1 cellular context compared by ENCODE assay signal in genomic region chr20:4720121-4720976, GRCh38.
TF ChIP-seq lines count a peak whose summit lies in the region.

No MANE protein-coding gene starts in this region.

TF ChIP-seq in HepG2, 621 proteins besides CTCF, POLR2A, EP300 and RAD21 (continued from another document and continues in another):
- TF ChIP-seq RERE (CRISPR knock-in tag; IDR thresholded peaks at IDR 0.05; ENCODE audit: low read depth) (0 out of 2 replicates have a peak, but pooled peaks have one; percentile 0), KLF11 (CRISPR knock-in tag; IDR thresholded peaks at IDR 0.05) (peak; percentile 69; the same call in 1 of the 2 replicates), GABPB1 (CRISPR knock-in tag; IDR thresholded peaks at IDR 0.05) (peak; percentile 21; the same call in 1 of the 2 replicates), ZNF574 (CRISPR knock-in tag; IDR thresholded peaks at IDR 0.05) (peak; percentile 39), HCFC1 (IDR thresholded peaks at IDR 0.05; ENCODE audit: low read depth, low read length) (no peak), ZNF17 (CRISPR knock-in tag; IDR thresholded peaks at IDR 0.05) (0 out of 2 replicates have a peak, but pooled peaks have one; percentile 82), ZNF225 (CRISPR knock-in tag; IDR thresholded peaks at IDR 0.05) (no peak; the same call in 1 of the 2 replicates), ZMYM2 (CRISPR knock-in tag; IDR thresholded peaks at IDR 0.05) (no peak), POGZ (CRISPR knock-in tag; IDR thresholded peaks at IDR 0.05) (no peak; the same call in 1 of the 2 replicates), ESRRA (CRISPR knock-in tag; IDR thresholded peaks at IDR 0.05; ENCODE audit: low read depth) (peak; percentile 61; the same call in 1 of the 2 replicates), KDM6A (CRISPR knock-in tag; IDR thresholded peaks at IDR 0.05; ENCODE audit: low read depth) (peak; percentile 47), ZNF776 (CRISPR knock-in tag; IDR thresholded peaks at IDR 0.05) (no peak), MIER2 (CRISPR knock-in tag; IDR thresholded peaks at IDR 0.05) (no peak; the same call in 1 of the 2 replicates), ZNF644 (CRISPR knock-in tag; IDR thresholded peaks at IDR 0.05; ENCODE audit: low read depth) (peak; percentile 55; the same call in 1 of the 2 replicates), NCOA5 (CRISPR knock-in tag; IDR thresholded peaks at IDR 0.05) (no peak), ZNF562 (CRISPR knock-in tag; IDR thresholded peaks at IDR 0.05; ENCODE audit: borderline replicate concordance) (no peak), SNRNP70 (IDR thresholded peaks at IDR 0.05; ENCODE audit: low read depth, low read length) (no peak), ZNF577 (CRISPR knock-in tag; IDR thresholded peaks at IDR 0.05; ENCODE audit: borderline replicate concordance, low read depth) (no peak), FOSL1 (CRISPR knock-in tag; IDR thresholded peaks at IDR 0.05; ENCODE audit: borderline replicate concordance) (no peak), SMAD3 (CRISPR knock-in tag; IDR thresholded peaks at IDR 0.05) (peak; percentile 51; the same call in 1 of the 2 replicates), FOXP1 (IDR thresholded peaks at IDR 0.05) (peak; percentile 61; the same call in 1 of the 2 replicates), FOXP1 (CRISPR knock-in tag; IDR thresholded peaks at IDR 0.05) (peak; percentile 91), ARID2 (CRISPR knock-in tag; IDR thresholded peaks at IDR 0.05; ENCODE audit: borderline replicate concordance) (no peak), ELF4 (CRISPR knock-in tag; IDR thresholded peaks at IDR 0.05; ENCODE audit: borderline replicate concordance) (0 out of 2 replicates have a peak, but pooled peaks have one; percentile 47), JUND (CRISPR knock-in tag; IDR thresholded peaks at IDR 0.05) (no peak), ZNF10 (CRISPR knock-in tag; IDR thresholded peaks at IDR 0.05; ENCODE audit: borderline replicate concordance, low read depth) (no peak), ZNF441 (CRISPR knock-in tag; IDR thresholded peaks at IDR 0.05; ENCODE audit: borderline replicate concordance) (no peak), RFX3 (CRISPR knock-in tag; IDR thresholded peaks at IDR 0.05) (no peak), THAP11 (CRISPR knock-in tag; IDR thresholded peaks at IDR 0.05) (0 out of 2 replicates have a peak, but pooled peaks have one; percentile 27), E2F5 (CRISPR knock-in tag; conservative IDR thresholded peaks at IDR 0.05) (no peak), PCBP1 (IDR thresholded peaks at IDR 0.05; ENCODE audit: borderline replicate concordance, low read depth, low read length) (no peak), ATF1 (CRISPR knock-in tag; IDR thresholded peaks at IDR 0.05) (peak; percentile 36; the same call in 1 of the 2 replicates), DMTF1 (CRISPR knock-in tag; IDR thresholded peaks at IDR 0.05) (no peak), FOXA3 (CRISPR knock-in tag; IDR thresholded peaks at IDR 0.05) (peak; percentile 92), SRSF4 (IDR thresholded peaks at IDR 0.05; ENCODE audit: low read depth, low read length, poor library complexity, severe bottlenecking) (no peak), TP53 (CRISPR knock-in tag; conservative IDR thresholded peaks at IDR 0.05) (0 out of 2 replicates have a peak, but pooled peaks have one; percentile 13), HBP1 (CRISPR knock-in tag; IDR thresholded peaks at IDR 0.05; ENCODE audit: low read depth) (no peak; the same call in 1 of the 2 replicates), ZSCAN5A (CRISPR knock-in tag; IDR thresholded peaks at IDR 0.05; ENCODE audit: borderline replicate concordance) (no peak), ZFP36L1 (CRISPR knock-in tag; IDR thresholded peaks at IDR 0.05) (peak; percentile 57; the same call in 1 of the 2 replicates), ZNF281 (CRISPR knock-in tag; IDR thresholded peaks at IDR 0.05; ENCODE audit: borderline replicate concordance) (peak; percentile 20; the same call in 1 of the 2 replicates), SCMH1 (CRISPR knock-in tag; IDR thresholded peaks at IDR 0.05; ENCODE audit: borderline replicate concordance) (no peak), KLF12 (CRISPR knock-in tag; IDR thresholded peaks at IDR 0.05; ENCODE audit: borderline replicate concordance) (no peak), ZNF816 (CRISPR knock-in tag; IDR thresholded peaks at IDR 0.05; ENCODE audit: borderline replicate concordance) (no peak), NONO (IDR thresholded peaks at IDR 0.05) (no peak), NONO (CRISPR knock-in tag; conservative IDR thresholded peaks at IDR 0.05) (no peak), TBX2 (CRISPR knock-in tag; IDR thresholded peaks at IDR 0.05; ENCODE audit: borderline replicate concordance) (peak; percentile 47; the same call in 1 of the 2 replicates), HNF4A (CRISPR knock-in tag; IDR thresholded peaks at IDR 0.05) (peak; percentile 56; the same call in 1 of the 2 replicates), KDM5B (CRISPR knock-in tag; IDR thresholded peaks at IDR 0.05; ENCODE audit: borderline replicate concordance) (peak; percentile 13; the same call in 1 of the 2 replicates)
